In the genomic region with DNA sequence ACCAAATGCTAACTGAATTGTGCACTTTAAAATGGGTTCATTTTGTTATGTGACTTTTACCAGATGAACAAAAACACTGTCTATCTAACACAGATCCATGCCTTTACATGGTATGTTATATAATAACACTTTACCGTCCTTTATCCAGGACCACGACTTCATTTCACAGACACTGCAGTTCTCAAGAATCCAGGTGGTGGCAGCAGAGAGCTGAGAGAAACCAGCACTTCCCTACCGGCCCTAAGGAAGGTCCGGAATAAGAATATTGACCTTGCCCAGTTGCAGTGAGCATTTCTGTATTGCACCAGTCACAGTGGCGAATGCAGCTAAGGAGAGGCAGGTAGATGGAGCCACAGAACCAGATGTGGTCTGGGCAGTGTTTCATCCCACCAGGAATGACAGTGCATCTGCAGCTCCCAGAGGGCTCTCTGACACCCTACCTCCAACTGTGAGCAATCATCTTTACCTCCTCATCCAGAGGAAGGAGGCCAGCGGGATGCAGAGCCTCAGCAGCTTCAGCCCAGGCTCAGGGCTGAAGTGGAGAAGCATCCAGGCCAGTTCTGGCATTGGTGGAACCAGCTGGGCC, we compare ENCODE assay signal across 8 cellular contexts. TPM values are rescaled to one million over a fixed set of nuclear protein-coding genes. Genes with fewer than 3 reads are reported as not detected.
A peak's percentile ranks its signal among the peaks of the same experiment; 100 is the strongest.
DNase-seq lines count a peak whose midpoint lies in the region; ATAC-seq and TF ChIP-seq lines count a peak whose summit lies in the region.

No MANE protein-coding gene starts in this region.

- intact Hi-C loops in esophagus squamous epithelium (cut with DNase I) = loop anchor here (5.0 to 10.0 kb wide), 2 partner anchors 96 to 258 kb away; no protein-coding TSS in a partner anchor

- H2BK5ac ChIP-seq in neuronal stem cell (ENCODE audit: low read length) = no peak overlapping the region

- no peak overlapping the region for H2BK12ac ChIP-seq in neuronal stem cell (ENCODE audit: low read length)

- ATAC-seq in GM18517 (IDR thresholded peaks at IDR 0.05; ENCODE audit: unreplicated experiment) = no peak
- no peak for ATAC-seq in GM21390 (IDR thresholded peaks at IDR 0.05; ENCODE audit: unreplicated experiment)

- no peak overlapping the region for H3K23ac ChIP-seq in neuronal stem cell (ENCODE audit: low read depth, low read length, poor library complexity)

- in situ Hi-C loops in ACHN (cut with HindIII; ENCODE audit: low pct_ligation_motif_present, low pct_unique_long_range_greater_than_20kb, low sequenced_read_pairs) = no loop called here

- H3K4me1 ChIP-seq in esophagus squamous epithelium (peaks cover 7 to 10% (median 9%) of the 10 kb centered on the region in 3 donors), neuronal stem cell (ENCODE audit: control insufficient read depth in 2 of 2, insufficient read depth in 1 of 2, low read depth in 1 of 2, low read length in 2 of 2) (peaks cover 5% of the 10 kb centered on the region in 2 donors)

- H3K27me3 ChIP-seq in esophagus squamous epithelium (peaks cover 0 to 10% (median 0%) of the 10 kb centered on the region in 4 donors), neuronal stem cell (ENCODE audit: control insufficient read depth in 3 of 3, insufficient read depth in 3 of 3, low read depth in 1 of 3, low read length in 3 of 3) (no peaks in the 10 kb centered on the region)

- H2BK15ac ChIP-seq in neuronal stem cell (ENCODE audit: low read length) = no peak overlapping the region

- no peak overlapping the region for H2AK5ac ChIP-seq in neuronal stem cell (ENCODE audit: low read depth, low read length)

- peak; percentile 36 for DNase-seq in ACHN
- DNase-seq in GM04504 (ENCODE audit: low read depth) = peak; percentile 28
- peak; percentile 28 for DNase-seq in NCI-H2029 treated with DMSO at 0.1 percent for 48 hours (lab: John Stamatoyannopoulos, UW)
- DNase-seq in activated CD4-positive, alpha-beta T cell treated with anti-CD3 and anti-CD28 coated beads for 48 hours = peak; percentile 59
- DNase-seq in esophagus squamous epithelium (lab: John Stamatoyannopoulos, UW) = no peak
- peak; percentile 39 for DNase-seq in neuronal stem cell (ENCODE audit: low spot score)

- no peak for TF ChIP-seq POLR2A in esophagus squamous epithelium (IDR thresholded peaks at IDR 0.05)

- H3K4ac ChIP-seq in neuronal stem cell (ENCODE audit: low read length) = no peak overlapping the region

- H4K91ac ChIP-seq in neuronal stem cell (ENCODE audit: low read depth, low read length, poor library complexity) = no peak overlapping the region

- H3K9me3 ChIP-seq in esophagus squamous epithelium (no peaks in the 10 kb centered on the region), neuronal stem cell (replicated peaks in 1 of 2; ENCODE audit: control insufficient read depth in 2 of 2, insufficient read depth in 1 of 2, low read depth in 1 of 2, low read length in 2 of 2) (no peaks in the 10 kb centered on the region)

- no peak overlapping the region for H3K14ac ChIP-seq in neuronal stem cell (ENCODE audit: low read length)

- H4K8ac ChIP-seq in neuronal stem cell (ENCODE audit: low read depth, low read length) = no peak overlapping the region

- H3K36me3 ChIP-seq in esophagus squamous epithelium = no peaks in the 10 kb centered on the region
- H3K36me3 ChIP-seq in neuronal stem cell (replicated peaks in 1 of 2; ENCODE audit: control insufficient read depth in 2 of 2, insufficient read depth in 2 of 2, low read length in 2 of 2) = no peaks in the 10 kb centered on the region

- H3K18ac ChIP-seq in neuronal stem cell (ENCODE audit: low read length) = no peak overlapping the region

- H3K27ac ChIP-seq in esophagus squamous epithelium = no peak overlapping the region
- no peak overlapping the region for H3K27ac ChIP-seq in neuronal stem cell (replicated peaks; ENCODE audit: low read length)

- TF ChIP-seq CTCF in esophagus squamous epithelium (IDR thresholded peaks at IDR 0.05) = peak; percentile 48 to 87 (median 78)

- WGBS in esophagus squamous epithelium, 2 donors = 11 to 17% methylated on average over 5 to 6 of the region's 6 CpGs
- no CpG with 5 or more reads among the region's 6 CpGs for WGBS in neuronal stem cell (ENCODE audit: extremely low coverage in 2 of 2, insufficient read length in 2 of 2, insufficient replicate concordance in 1 of 2), 2 donors

- peaks cover 2% of the 10 kb centered on the region for H3K79me1 ChIP-seq in neuronal stem cell (ENCODE audit: low read depth, low read length)

- H3K4me2 ChIP-seq in neuronal stem cell (ENCODE audit: insufficient read depth, low read length, poor library complexity, severe bottlenecking) = no peak overlapping the region

- no peak overlapping the region for H2BK120ac ChIP-seq in neuronal stem cell (ENCODE audit: low read depth, low read length)

- no peak overlapping the region for H3K4me3 ChIP-seq in esophagus squamous epithelium
- H3K4me3 ChIP-seq in neuronal stem cell (ENCODE audit: low read length in 2 of 2) = peak overlapping the region in 1 of 2 donors; percentile 8

- H3K9ac ChIP-seq in neuronal stem cell (ENCODE audit: low read depth, low read length, poor library complexity) = no peak overlapping the region

- H2AFZ ChIP-seq in neuronal stem cell (ENCODE audit: low read length) = peak overlapping the region; percentile 5

RNA-seq across cellular contexts. Expression of a gene that starts 44.6 kb away (rescaled TPM):
- 10 to 100 TPM in 3 of 4 donors, 1 to 10 TPM in 1; 9.9 to 21.3 (median 13.1) TPM for total RNA-seq in esophagus squamous epithelium
- polyA plus RNA-seq in neuronal stem cell (2013, experiment 1 of 2) = 37.4 TPM
- polyA plus RNA-seq in neuronal stem cell (2013, experiment 2 of 2) = 36.2 TPM
